Comparison of ENCODE assay signal across 19 cellular contexts in genomic region chr1:175520186-175520585, GRCh38.
DNase-seq lines count a peak whose midpoint lies in the region; ATAC-seq and TF ChIP-seq lines count a peak whose summit lies in the region.
"Had no signal": no experiment of that assay in that cellular context is flagged by ENCODE, and none has a peak within 500 bp of the region (broad histone marks: within the 10 kb centered on the region; RNA-seq: fewer than 3 reads in every experiment).

No MANE protein-coding gene starts in this region.

- H3K27ac ChIP-seq in RWPE1 (peak overlapping the region; percentile 69), stomach (peak overlapping the region in 1 of 5 donors; percentile 15)
- H3K27ac ChIP-seq: BLaER1, gastrocnemius medialis, lower lobe of right lung had no signal

- POLR2A ChIA-PET in RWPE1 (lab: Yijun Ruan, JAX; ENCODE audit: low non-redundant PET) = no interaction called here

- H3K9me3 ChIP-seq in stomach = peaks cover 0 to 6% (median 2%) of the 10 kb centered on the region in 4 donors
- H3K9me3 ChIP-seq: gastrocnemius medialis, lower lobe of right lung had no signal

- CTCF ChIA-PET in RWPE1 (lab: Yijun Ruan, JAX) = interaction anchor here (0.6 to 0.9 kb wide), 3 partner anchors 11 to 294 kb away, joined by 3 to 5 read pairs (median 4); no protein-coding TSS in a partner anchor

- intact Hi-C loops in stomach (cut with DNase I; ENCODE audit: low total_unique reads) = no loop called here

- 10 to 39% (median 16%) methylated on average over 3 of the region's 3 CpGs for WGBS in stomach, 5 donors

- H3K4me1 ChIP-seq in stomach = peaks cover 0 to 12% (median 2%) of the 10 kb centered on the region in 4 donors
- H3K4me1 ChIP-seq: gastrocnemius medialis had no signal

- no peak for TF ChIP-seq POLR2A in stomach (IDR thresholded peaks at IDR 0.05)

- ATAC-seq in GM21390 (IDR thresholded peaks at IDR 0.05; ENCODE audit: unreplicated experiment) (no peak), HG03175 (IDR thresholded peaks at IDR 0.05; ENCODE audit: unreplicated experiment) (no peak), HG02588 (IDR thresholded peaks at IDR 0.05; ENCODE audit: unreplicated experiment) (no peak)
- ATAC-seq: gastrocnemius medialis; naive thymus-derived CD4-positive, alpha-beta T cell; stimulated activated effector memory CD8-positive, alpha-beta T cell treated with anti-CD3 and anti-CD28 coated beads, Interleukin-12 subunit alpha, Interleukin-12 subunit beta, amount 100 ng/mL, for 72 hours had no signal

- H3K27me3 ChIP-seq in stomach = no peaks in the 10 kb centered on the region
- H3K27me3 ChIP-seq: BLaER1, gastrocnemius medialis had no signal

- TF ChIP-seq EP300 in stomach (IDR thresholded peaks at IDR 0.05) = no peak

- peak; percentile 2 for DNase-seq in NCI-H748 (lab: John Stamatoyannopoulos, UW; ENCODE audit: unreplicated experiment)
- DNase-seq in NCI-H748 treated with DMSO at 0.1 percent for 48 hours (lab: John Stamatoyannopoulos, UW) = no peak
- DNase-seq in RWPE1 (ENCODE audit: low spot score) = peak; percentile 55
- peak; percentile 21 for DNase-seq in fibroblast of the aortic adventitia (ENCODE audit: low read depth)
- DNase-seq in stomach = peak; percentile 58
- DNase-seq: activated CD4-positive, alpha-beta T cell treated with anti-CD3 and anti-CD28 coated beads, Interleukin-2, amount 10 ng/mL, durations not matched to agents 24 days and 14 days; DMS 273 treated with DMSO at 0.1 percent for 48 hours; gastrocnemius medialis; GOT3; lower lobe of right lung; naive thymus-derived CD4-positive, alpha-beta T cell; NCI-H1417 treated with DMSO at 0.1 percent for 48 hours; NCI-H446 treated with DMSO at 0.1 percent for 48 hours; OCI-M1 had no signal

- no peak overlapping the region for H3K4me3 ChIP-seq in fibroblast of the aortic adventitia (ENCODE audit: low read depth, low read length)
- H3K4me3 ChIP-seq in stomach = no peak overlapping the region
- H3K4me3 ChIP-seq: BLaER1, gastrocnemius medialis, lower lobe of right lung had no signal

- TF ChIP-seq CTCF in RWPE1 (conservative IDR thresholded peaks at IDR 0.05; ENCODE audit: low read depth) (no peak), fibroblast of the aortic adventitia (IDR thresholded peaks at IDR 0.05; ENCODE audit: insufficient read depth, low read length) (no peak), stomach (IDR thresholded peaks at IDR 0.05) (no peak)

- H3K36me3 ChIP-seq in stomach = no peaks in the 10 kb centered on the region
- H3K36me3 ChIP-seq: BLaER1, gastrocnemius medialis, lower lobe of right lung had no signal
